ENCODE assay signal across 9 cellular contexts in the genomic region with DNA sequence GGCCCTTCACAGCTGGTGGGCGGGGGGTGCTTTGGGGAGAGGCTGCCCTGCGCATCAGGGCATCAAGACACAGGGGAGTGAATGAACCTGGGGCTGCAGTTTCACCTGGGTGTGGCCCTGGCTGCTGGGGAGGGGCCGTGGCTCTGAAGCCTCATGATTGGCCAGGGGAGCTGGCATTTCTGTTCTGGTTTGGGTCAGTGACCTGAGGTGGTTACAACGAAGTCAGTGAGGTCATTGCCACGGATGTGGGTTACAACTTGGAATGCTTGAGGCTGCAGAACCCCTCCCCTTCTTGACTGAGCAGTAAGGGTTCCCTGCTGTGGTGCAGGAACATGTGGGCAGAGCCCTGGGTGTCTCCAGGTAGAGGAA. TPM values are rescaled to one million over a fixed set of nuclear protein-coding genes. Genes with fewer than 3 reads are reported as not detected.
DNase-seq lines count a peak whose midpoint lies in the region; ATAC-seq and TF ChIP-seq lines count a peak whose summit lies in the region.
"Had no signal": no experiment of that assay in that cellular context is flagged by ENCODE, and none has a peak within 500 bp of the region (broad histone marks: within the 10 kb centered on the region; RNA-seq: fewer than 3 reads in every experiment).

No MANE protein-coding gene starts in this region.

- H3K4me1 Mint-ChIP-seq in Calu3 (ENCODE audit: low read depth, unreplicated experiment), result peaks cover 47% of the 10 kb centered on the region

- in situ Hi-C loops in brain microvascular endothelial cell (cut with HindIII; ENCODE audit: low pct_ligation_motif_present, low sequenced_read_pairs), result no loop called here

- TF ChIP-seq CTCF in Calu3 (IDR thresholded peaks at IDR 0.05; ENCODE audit: unreplicated experiment), result no peak
- TF ChIP-seq CTCF in Peyer's patch (IDR thresholded peaks at IDR 0.05), result no peak
- no peak for TF ChIP-seq CTCF in brain microvascular endothelial cell (IDR thresholded peaks at IDR 0.05; ENCODE audit: low read depth, low read length, missing control alignments)

- H3K4me1 ChIP-seq in Peyer's patch, result peaks cover 0 to 38% (median 37%) of the 10 kb centered on the region in 4 donors

- peaks cover 51% of the 10 kb centered on the region for H3K36me3 Mint-ChIP-seq in Calu3 (ENCODE audit: insufficient read depth, unreplicated experiment)

- TF ChIP-seq POLR2A in Peyer's patch (IDR thresholded peaks at IDR 0.05), result no peak

- no peaks in the 10 kb centered on the region for H3K27me3 Mint-ChIP-seq in Calu3 (ENCODE audit: unreplicated experiment)

- no TSS peak for BruUV-seq in Calu3 (replicated peaks; lab: Mats Ljungman, UMichigan)

- H3K36me3 ChIP-seq in Peyer's patch (no peaks in the 10 kb centered on the region), brain microvascular endothelial cell (replicated peaks) (no peaks in the 10 kb centered on the region)

- H3K4me3 ChIP-seq in Peyer's patch, result no peak overlapping the region
- no peak overlapping the region for H3K4me3 ChIP-seq in brain microvascular endothelial cell (ENCODE audit: low read depth, low read length)

- H3K27ac ChIP-seq in Peyer's patch (peak overlapping the region in 3 of 4 donors; percentile 25 to 68 (median 33)), brain microvascular endothelial cell (no peak overlapping the region)

- H3K27ac Mint-ChIP-seq in Calu3 (ENCODE audit: unreplicated experiment), result peak overlapping the region; percentile 61

- intact Hi-C loops in Calu3 (cut with micrococcal nuclease; ENCODE audit: unreplicated experiment), result no loop called here

- peak overlapping the region; percentile 44 for H3K4me3 Mint-ChIP-seq in Calu3 (ENCODE audit: low read depth, unreplicated experiment)

- CTCF ChIA-PET in Calu3 (lab: Charles Lee), result interaction anchor here (0.6 to 1.2 kb wide), 5 partner anchors 10 to 54 kb away, joined by 3 to 4 read pairs (median 3); no protein-coding TSS in a partner anchor

- peak; percentile 78 for DNase-seq in Calu3
- peak in 2 of 3 donors; percentile 73 to 87 for DNase-seq in Peyer's patch
- DNase-seq in brain microvascular endothelial cell, result peak; percentile 54
- peak; percentile 43 to 50 for DNase-seq in stimulated activated CD8-positive, alpha-beta memory T cell treated with anti-CD3 and anti-CD28 coated beads, Interleukin-2, amount 100 ng/mL, for 48 hours (ENCODE audit: low read depth in 2 of 2)
- DNase-seq in NCI-H2029 (lab: John Stamatoyannopoulos, UW), result no peak
- no peak for DNase-seq in mucosa of gallbladder (ENCODE audit: low spot score)

- H3K27me3 ChIP-seq in Peyer's patch (no peaks in the 10 kb centered on the region), brain microvascular endothelial cell (replicated peaks) (no peaks in the 10 kb centered on the region)

- ATAC-seq in GM21576 (IDR thresholded peaks at IDR 0.05; ENCODE audit: unreplicated experiment) (peak; percentile 54), HG03378 (IDR thresholded peaks at IDR 0.05; ENCODE audit: unreplicated experiment) (no peak)

- no peaks in the 10 kb centered on the region for H3K9me3 ChIP-seq in Peyer's patch

- H3K9me3 Mint-ChIP-seq in Calu3 (ENCODE audit: low read depth, unreplicated experiment), result no peaks in the 10 kb centered on the region

RNA-seq across cellular contexts. Expression of a gene that starts 3.0 kb away (rescaled TPM):
- total RNA-seq in Calu3 (2022) (39.9 and 43.7 TPM in 2 replicates), Peyer's patch (10 to 100 TPM in 2 of 4 donors, 1 to 10 TPM in 2; 4.7 to 19.8 (median 8.3) TPM), mucosa of gallbladder (64.2 TPM)

RNA-seq across cellular contexts. Expression of a gene that starts 13.4 kb away (rescaled TPM):
- total RNA-seq in Calu3 (2022), result 17.2 and 17.8 TPM in 2 replicates
- 10 to 100 TPM in 1 of 4 donors, 1 to 10 TPM in 3; 3.3 to 39.6 (median 6.8) TPM for total RNA-seq in Peyer's patch
- total RNA-seq in mucosa of gallbladder, result 18.2 TPM

RNA-seq across cellular contexts. Expression of a gene that starts 13.9 kb away (rescaled TPM):
- 0.17 and 0.33 TPM in 2 replicates for total RNA-seq in Calu3 (2022)
- total RNA-seq in Peyer's patch, result under 1 TPM in 1 of 4 donors, not detected in 3; 0.27 TPM
- total RNA-seq in mucosa of gallbladder, result 1.7 TPM

RNA-seq across cellular contexts. Expression of a gene that starts 16.5 kb away (rescaled TPM):
- total RNA-seq in Calu3 (2022) (not detected in 2 replicates), Peyer's patch (1 to 10 TPM in 3 of 4 donors, not detected in 1; 2.8 to 6.6 (median 3.4) TPM), mucosa of gallbladder (30.1 TPM)
- total RNA-seq: mononuclear cell had no signal

RNA-seq across cellular contexts. Expression of a gene that starts 18.2 kb away (rescaled TPM):
- total RNA-seq in Calu3 (2022) (not detected in 2 replicates), Peyer's patch (not detected), mucosa of gallbladder (not detected)

Comparison
In these comparisons a context has a peak if more than half of its experiments do, and no peak if none do; other contexts are left out.
1. DNase-seq: peak in Calu3 (single experiment), Peyer's patch (2 of 3), brain microvascular endothelial cell (single experiment) and stimulated activated CD8-positive, alpha-beta memory T cell treated with anti-CD3 and anti-CD28 coated beads, Interleukin-2, amount 100 ng/mL, for 48 hours (2 of 2); none in NCI-H2029 (single experiment) and mucosa of gallbladder (single experiment).